9 cellular contexts compared by ENCODE assay signal in genomic region chr20:62953167-62953838, GRCh38. TPM values are rescaled to one million over a fixed set of nuclear protein-coding genes. Genes with fewer than 3 reads are reported as not detected.
DNase-seq lines count a peak whose midpoint lies in the region; ATAC-seq and TF ChIP-seq lines count a peak whose summit lies in the region.
"Had no signal": no experiment of that assay in that cellular context is flagged by ENCODE, and none has a peak within 500 bp of the region (broad histone marks: within the 10 kb centered on the region; RNA-seq: fewer than 3 reads in every experiment).

No MANE protein-coding gene starts in this region.

- peak overlapping the region; percentile 15 for H3K18ac ChIP-seq in mesendoderm (ENCODE audit: low read length)

- peak overlapping the region; percentile 88 for H3K56ac ChIP-seq in mesendoderm (ENCODE audit: low read length)

- no peak overlapping the region for H3K4ac ChIP-seq in mesendoderm (ENCODE audit: low read depth, low read length)

- H3K9me3 Mint-ChIP-seq in activated naive CD4-positive, alpha-beta T cell treated with anti-CD3 and anti-CD28 coated beads, Interleukin-2, amount 50 U/mL, for 24 hours = no peaks in the 10 kb centered on the region

- WGBS in mesendoderm (ENCODE audit: extremely low coverage, insufficient coverage, low lambda C conversion rate) = no CpG with 5 or more reads among the region's 16 CpGs
- 55 to 60% methylated on average over 16 of the region's 16 CpGs for WGBS in aorta, 2 donors

- no peak overlapping the region for H4K8ac ChIP-seq in mesendoderm (ENCODE audit: low read depth, low read length)

- H3K36me3 ChIP-seq in mesendoderm (ENCODE audit: control insufficient read depth, insufficient read depth, low read length) (peaks cover 10% of the 10 kb centered on the region), aorta (ENCODE audit: control insufficient read depth in 1 of 2, insufficient read depth in 2 of 2, low read length in 1 of 2) (no peaks in the 10 kb centered on the region)

- peak overlapping the region; percentile 80 for H3K4me2 ChIP-seq in mesendoderm (ENCODE audit: low read length)

- H3K4me3 ChIP-seq in astrocyte of the spinal cord (ENCODE audit: low read depth, low read length) = peak overlapping the region; percentile 2
- H3K4me3 ChIP-seq in mesendoderm (ENCODE audit: low read length) = peak overlapping the region; percentile 41
- H3K4me3 ChIP-seq in aorta (ENCODE audit: low read length in 2 of 2) = no peak overlapping the region

- DNase-seq in activated naive CD4-positive, alpha-beta T cell treated with Interleukin-2 at 50 U/mL for 16 hours = no peak
- DNase-seq in astrocyte of the spinal cord (ENCODE audit: low read depth, low spot score) = no peak
- peak; percentile 46 for DNase-seq in mesendoderm
- DNase-seq in aorta = peak; percentile 58 to 77
- no peak for DNase-seq in foreskin melanocyte
- DNase-seq in NCI-H1694 treated with DMSO at 0.1 percent for 48 hours (lab: John Stamatoyannopoulos, UW) = no peak

- H3K4me3 Mint-ChIP-seq in activated naive CD4-positive, alpha-beta T cell treated with anti-CD3 and anti-CD28 coated beads, Interleukin-2, amount 50 U/mL, for 24 hours = peak overlapping the region; percentile 73

- no peaks in the 10 kb centered on the region for H3K27me3 Mint-ChIP-seq in activated naive CD4-positive, alpha-beta T cell treated with anti-CD3 and anti-CD28 coated beads, Interleukin-2, amount 50 U/mL, for 24 hours

- in situ Hi-C loops in astrocyte of the spinal cord (cut with HindIII; ENCODE audit: low sequenced_read_pairs) = no loop called here

- H3K23ac ChIP-seq in mesendoderm (ENCODE audit: low read length) = peak overlapping the region; percentile 1

- peaks cover 5% of the 10 kb centered on the region for H3K4me1 ChIP-seq in mesendoderm (ENCODE audit: control insufficient read depth, low read depth, low read length)
- no peaks in the 10 kb centered on the region for H3K4me1 ChIP-seq in aorta (ENCODE audit: control insufficient read depth in 1 of 2, insufficient read depth in 2 of 2, low read length in 2 of 2)

- peaks cover 10% of the 10 kb centered on the region for H3K36me3 Mint-ChIP-seq in activated naive CD4-positive, alpha-beta T cell treated with anti-CD3 and anti-CD28 coated beads, Interleukin-2, amount 50 U/mL, for 24 hours

- H4K5ac ChIP-seq in mesendoderm (ENCODE audit: low read length) = no peak overlapping the region

- H2BK120ac ChIP-seq in mesendoderm (ENCODE audit: low read depth, low read length) = no peak overlapping the region

- peak overlapping the region; percentile 64 for H3K9ac ChIP-seq in mesendoderm (ENCODE audit: low read length)

- no peak overlapping the region for H2BK15ac ChIP-seq in mesendoderm (replicated peaks; ENCODE audit: low read depth)

- TF ChIP-seq CTCF in astrocyte of the spinal cord (IDR thresholded peaks at IDR 0.05; ENCODE audit: low read depth, low read length) = no peak

- intact Hi-C loops in aorta (cut with DNase I) = loop anchor here in 1 of 2 donors (10.0 kb wide), 1 partner anchor 149 kb away; the partner anchor contains the start of gene OGFR

- H3K79me2 ChIP-seq in mesendoderm (ENCODE audit: control insufficient read depth, insufficient read depth, low read length) = no peaks in the 10 kb centered on the region

- H3K4me1 Mint-ChIP-seq in activated naive CD4-positive, alpha-beta T cell treated with anti-CD3 and anti-CD28 coated beads, Interleukin-2, amount 50 U/mL, for 24 hours = peaks cover 30% of the 10 kb centered on the region

- H3K27me3 ChIP-seq in mesendoderm (ENCODE audit: insufficient read depth, low read length, poor library complexity) (no peaks in the 10 kb centered on the region), aorta (ENCODE audit: control insufficient read depth in 1 of 2, insufficient read depth in 2 of 2, low read length in 1 of 2) (no peaks in the 10 kb centered on the region)

- H2BK5ac ChIP-seq in mesendoderm (ENCODE audit: low read length) = no peak overlapping the region

- peaks cover 9% of the 10 kb centered on the region for H3K79me1 ChIP-seq in mesendoderm (ENCODE audit: low read length)

- H3K9me3 ChIP-seq in aorta (ENCODE audit: control insufficient read depth, low read length) = no peaks in the 10 kb centered on the region

- H3K27ac Mint-ChIP-seq in activated naive CD4-positive, alpha-beta T cell treated with anti-CD3 and anti-CD28 coated beads, Interleukin-2, amount 50 U/mL, for 24 hours = no peak overlapping the region

- H3K27ac ChIP-seq in mesendoderm (ENCODE audit: low read depth, low read length) (no peak overlapping the region), aorta (ENCODE audit: low read depth in 1 of 2, low read length in 2 of 2) (peak overlapping the region; percentile 28 to 84)

- peak overlapping the region; percentile 88 for H2AK5ac ChIP-seq in mesendoderm (ENCODE audit: low read length)

- ATAC-seq in aorta (ENCODE audit: low FRiP score) (peak; percentile 24), HG03460 (IDR thresholded peaks at IDR 0.05; ENCODE audit: unreplicated experiment) (no peak)

RNA-seq across cellular contexts. Expression of gene SLC17A9, which starts 0.8 kb away (rescaled TPM):
- 11.4 TPM for polyA plus RNA-seq in mesendoderm (2013, experiment 1 of 2)
- 12.4 TPM for polyA plus RNA-seq in mesendoderm (2013, experiment 2 of 2)
- 10 to 100 TPM; 17.8 to 18.5 TPM for total RNA-seq in aorta
- polyA plus RNA-seq in aorta = 10 to 100 TPM in 1 of 2 donors, 1 to 10 TPM in 1; 5.3 to 54.5 TPM

RNA-seq across cellular contexts. Expression of gene GID8, which starts 15.4 kb away (rescaled TPM):
- 34.7 TPM for polyA plus RNA-seq in mesendoderm (2013, experiment 1 of 2)
- polyA plus RNA-seq in mesendoderm (2013, experiment 2 of 2) = 34.4 TPM
- total RNA-seq in aorta = 10 to 100 TPM; 22.0 to 23.7 TPM
- 10 to 100 TPM in 1 of 2 donors, 1 to 10 TPM in 1; 8.9 to 15.0 TPM for polyA plus RNA-seq in aorta

RNA-seq across cellular contexts. Expression of gene DIDO1, which starts 27.0 kb away (rescaled TPM):
- polyA plus RNA-seq in mesendoderm (2013, experiment 1 of 2) = 37.6 TPM
- 38.2 TPM for polyA plus RNA-seq in mesendoderm (2013, experiment 2 of 2)
- total RNA-seq in aorta = 10 to 100 TPM; 45.8 to 64.2 TPM
- 10 to 100 TPM in 1 of 2 donors, 1 to 10 TPM in 1; 8.1 to 40.3 TPM for polyA plus RNA-seq in aorta

RNA-seq across cellular contexts. Expression of gene BHLHE23, which starts 53.5 kb away (rescaled TPM):
- polyA plus RNA-seq in mesendoderm (2013, experiment 1 of 2) = not detected
- polyA plus RNA-seq in mesendoderm (2013, experiment 2 of 2) = not detected
- total RNA-seq in aorta = not detected
- polyA plus RNA-seq in aorta = not detected
- total RNA-seq: RPMI7951 had no signal

Comparison
In these comparisons a context has a peak if more than half of its experiments do, and no peak if none do; other contexts are left out.
1. DNase-seq: peak in mesendoderm (single experiment) and aorta (2 of 2); none in activated naive CD4-positive, alpha-beta T cell treated with Interleukin-2 at 50 U/mL for 16 hours (single experiment), astrocyte of the spinal cord (single experiment), foreskin melanocyte (single experiment) and NCI-H1694 treated with DMSO at 0.1 percent for 48 hours (single experiment).
2. H3K4me3 ChIP-seq: peak in astrocyte of the spinal cord (single experiment) and mesendoderm (single experiment); none in aorta (0 of 2).